In genomic region chr17:69159418-69159817, GRCh38 we compare ENCODE assay signal across 36 cellular contexts. TPM values are rescaled to one million over a fixed set of nuclear protein-coding genes. Genes with fewer than 3 reads are reported as not detected.
DNase-seq lines count a peak whose midpoint lies in the region; ATAC-seq, FAIRE-seq and TF ChIP-seq lines count a peak whose summit lies in the region.
"Had no signal": no experiment of that assay in that cellular context is flagged by ENCODE, and none has a peak within 500 bp of the region (broad histone marks: within the 10 kb centered on the region; RNA-seq: fewer than 3 reads in every experiment).

No MANE protein-coding gene starts in this region.

- H3K27ac ChIP-seq in HepG2 (ENCODE audit: extremely low read length, insufficient read depth, low read length) = no peak overlapping the region
- no peak overlapping the region for H3K27ac ChIP-seq in right lobe of liver
- H3K27ac ChIP-seq in K562 (ENCODE audit: extremely low read depth, low read depth, low read length) = no peak overlapping the region
- H3K27ac ChIP-seq: 22Rv1; A549; BLaER1; BLaER1 treated with 17β-estradiol and CSF1 and Interleukin-3, amounts not matched to agents 10 nM and 100 nM; C4-2B had no signal

- H2AFZ ChIP-seq in HepG2 (ENCODE audit: low read length) (no peak overlapping the region), K562 (ENCODE audit: low read depth, low read length) (no peak overlapping the region)

- no TSS peak for BruUV-seq in HepG2 (replicated peaks; lab: Mats Ljungman, UMichigan)
- BruUV-seq in K562 (replicated peaks; lab: Mats Ljungman, UMichigan) = no TSS peak

- no peak for TF ChIP-seq CTCF in HepG2 (CRISPR knock-in tag; IDR thresholded peaks at IDR 0.05)
- no peak for TF ChIP-seq CTCF in right lobe of liver (IDR thresholded peaks at IDR 0.05)
- TF ChIP-seq CTCF in K562 (IDR thresholded peaks at IDR 0.05 in 2 of 3, conservative IDR thresholded peaks at IDR 0.05 in 1 of 3; ENCODE audit: insufficient read depth in 2 of 3, low read depth in 1 of 3, low read length in 3 of 3) = no peak

- TF ChIP-seq POLR2A in HepG2 (IDR thresholded peaks at IDR 0.05; ENCODE audit: insufficient read depth in 1 of 2, low read depth in 2 of 2, low read length in 2 of 2) (no peak), right lobe of liver (IDR thresholded peaks at IDR 0.05) (no peak), K562 (conservative IDR thresholded peaks at IDR 0.05) (no peak)

- TF ChIP-seq EP300 in HepG2 (IDR thresholded peaks at IDR 0.05; ENCODE audit: low read depth in 2 of 2, low read length in 2 of 2) (no peak), HepG2 (CRISPR knock-in tag; IDR thresholded peaks at IDR 0.05; ENCODE audit: borderline replicate concordance) (no peak), K562 (IDR thresholded peaks at IDR 0.05; ENCODE audit: low read length) (no peak)

- DNase-seq in HepG2 (ENCODE audit: low spot score) (no peak), right lobe of liver (no peak), K562 (ENCODE audit: extremely low read depth in 1 of 4, low spot score in 3 of 4) (no peak), NCI-H82 treated with DMSO at 0.1 percent for 48 hours (lab: John Stamatoyannopoulos, UW; ENCODE audit: unreplicated experiment) (no peak), DMS79 treated with DMSO at 0.1 percent for 48 hours (lab: John Stamatoyannopoulos, UW) (no peak)
- DNase-seq: 8988T; ACHN; AML-193; BE2C; C1 segment of cervical spinal cord; Caco-2; Calu3; CD4-positive, alpha-beta memory T cell; CD4-positive, alpha-beta T cell; CD4-positive, CD25-positive, alpha-beta regulatory T cell; CD8-positive, alpha-beta memory T cell; CD8-positive, alpha-beta T cell; COR-L47; DMS 273 treated with DMSO at 0.1 percent for 48 hours; DMS153; DMS53; DMS79; DND-41; EL had no signal

- H3K27me3 ChIP-seq in HepG2 (ENCODE audit: control insufficient read depth in 1 of 2, insufficient read depth in 2 of 2, low read length in 2 of 2) (no peaks in the 10 kb centered on the region), right lobe of liver (no peaks in the 10 kb centered on the region), K562 (ENCODE audit: control insufficient read depth in 2 of 2, insufficient read depth in 2 of 2, low read length in 2 of 2) (no peaks in the 10 kb centered on the region)
- H3K27me3 ChIP-seq: BE2C; BLaER1; BLaER1 treated with 17β-estradiol and CSF1 and Interleukin-3, amounts not matched to agents 10 nM and 100 nM had no signal

- 0 out of 2 replicates have a peak, but pooled peaks cover 2% of the 10 kb centered on the region for H3K4me1 ChIP-seq in HepG2 (ENCODE audit: insufficient read depth, low read length)
- no peaks in the 10 kb centered on the region for H3K4me1 ChIP-seq in right lobe of liver
- no peaks in the 10 kb centered on the region for H3K4me1 ChIP-seq in K562 (replicated peaks in 1 of 2; ENCODE audit: control insufficient read depth in 2 of 2, insufficient read depth in 2 of 2, low read length in 2 of 2)
- H3K4me1 ChIP-seq: A549, BE2C, BLaER1, Caco-2 had no signal

- H3K4me3 ChIP-seq in HepG2 (replicated peaks in 1 of 3; ENCODE audit: insufficient read depth in 1 of 3, low read depth in 2 of 3, low read length in 3 of 3) = no peak overlapping the region
- H3K4me3 ChIP-seq in right lobe of liver = no peak overlapping the region
- H3K4me3 ChIP-seq in K562 = no peak overlapping the region
- H3K4me3 ChIP-seq: A549; BLaER1; BLaER1 treated with 17β-estradiol and CSF1 and Interleukin-3, amounts not matched to agents 10 nM and 100 nM had no signal

- H3K9me3 Mint-ChIP-seq in dendritic cell treated with granulocyte-macrophage colony-stimulating factor and Interleukin-4, amounts not matched to agents 40 ng/mL and 50 ng/mL, for 4 days = peaks cover 38% of the 10 kb centered on the region
- H3K9me3 Mint-ChIP-seq: CD4-positive, alpha-beta memory T cell; CD4-positive, alpha-beta T cell; CD8-positive, alpha-beta memory T cell; CD8-positive, alpha-beta T cell had no signal

- no peaks in the 10 kb centered on the region for H3K27me3 Mint-ChIP-seq in dendritic cell treated with granulocyte-macrophage colony-stimulating factor and Interleukin-4, amounts not matched to agents 40 ng/mL and 50 ng/mL, for 4 days
- H3K27me3 Mint-ChIP-seq: B cell; CD4-positive, alpha-beta memory T cell; CD4-positive, alpha-beta T cell; CD4-positive, CD25-positive, alpha-beta regulatory T cell had no signal

- no peaks in the 10 kb centered on the region for H3K36me3 ChIP-seq in HepG2 (replicated peaks in 1 of 2; ENCODE audit: control insufficient read depth in 1 of 2, insufficient read depth in 2 of 2, low read length in 2 of 2)
- no peaks in the 10 kb centered on the region for H3K36me3 ChIP-seq in right lobe of liver
- no peaks in the 10 kb centered on the region for H3K36me3 ChIP-seq in K562 (ENCODE audit: control insufficient read depth, insufficient read depth, low read length)
- H3K36me3 ChIP-seq: BE2C; BLaER1; BLaER1 treated with 17β-estradiol and CSF1 and Interleukin-3, amounts not matched to agents 10 nM and 100 nM had no signal

- CTCF ChIA-PET in HepG2 (lab: Yijun Ruan, JAX; ENCODE audit: low intra/inter-chr PET ratio, low total read pairs) = no interaction called here
- CTCF ChIA-PET in K562 (lab: Yijun Ruan, JAX; ENCODE audit: low intra/inter-chr PET ratio) = no interaction called here

- no peaks in the 10 kb centered on the region for H3K79me2 ChIP-seq in HepG2 (ENCODE audit: insufficient read depth, low read length)
- no peaks in the 10 kb centered on the region for H3K79me2 ChIP-seq in K562 (ENCODE audit: control insufficient read depth, insufficient read depth, low read length)

- H3K9me1 ChIP-seq in K562 (ENCODE audit: control insufficient read depth, insufficient read depth, low read length) = no peaks in the 10 kb centered on the region

- ATAC-seq in HepG2 (no peak), right lobe of liver (no peak), K562 (no peak)
- ATAC-seq: A549; CD8-positive, alpha-beta T cell had no signal

- intact Hi-C loops in HepG2 (cut with micrococcal nuclease; ENCODE audit: unreplicated experiment) (no loop called here), right lobe of liver (cut with DNase I) (no loop called here), K562 (cut with micrococcal nuclease) (no loop called here)
- intact Hi-C loops in dendritic cell treated with granulocyte-macrophage colony-stimulating factor and Interleukin-4, amounts not matched to agents 40 ng/mL and 50 ng/mL, for 4 days (cut with micrococcal nuclease) = no loop called here

- H3K27ac Mint-ChIP-seq in dendritic cell treated with granulocyte-macrophage colony-stimulating factor and Interleukin-4, amounts not matched to agents 40 ng/mL and 50 ng/mL, for 4 days = peak overlapping the region; percentile 63
- H3K27ac Mint-ChIP-seq: B cell; CD14-positive monocyte; CD4-positive, alpha-beta memory T cell; CD4-positive, alpha-beta T cell; CD4-positive, CD25-positive, alpha-beta regulatory T cell; CD8-positive, alpha-beta memory T cell; CD8-positive, alpha-beta T cell had no signal

- H3K4me3 Mint-ChIP-seq in dendritic cell treated with granulocyte-macrophage colony-stimulating factor and Interleukin-4, amounts not matched to agents 40 ng/mL and 50 ng/mL, for 4 days = no peak overlapping the region
- H3K4me3 Mint-ChIP-seq: B cell; CD14-positive monocyte; CD4-positive, alpha-beta memory T cell; CD4-positive, alpha-beta T cell; CD4-positive, CD25-positive, alpha-beta regulatory T cell; CD8-positive, alpha-beta memory T cell; CD8-positive, alpha-beta T cell had no signal

- in situ Hi-C loops in HepG2 (cut with HindIII; ENCODE audit: extremely low pct_ligation_motif_present, low pct_unique_long_range_greater_than_20kb) = no loop called here
- in situ Hi-C loops in K562 (cut with MboI) = no loop called here

- H3K4me1 Mint-ChIP-seq in dendritic cell treated with granulocyte-macrophage colony-stimulating factor and Interleukin-4, amounts not matched to agents 40 ng/mL and 50 ng/mL, for 4 days (ENCODE audit: low read depth) = peaks cover 13% of the 10 kb centered on the region
- H3K4me1 Mint-ChIP-seq: B cell; CD14-positive monocyte; CD4-positive, alpha-beta memory T cell; CD4-positive, CD25-positive, alpha-beta regulatory T cell; CD8-positive, alpha-beta memory T cell had no signal

- no peak overlapping the region for H3K9ac ChIP-seq in HepG2 (ENCODE audit: insufficient read depth, low read depth, low read length)
- no peak overlapping the region for H3K9ac ChIP-seq in K562 (ENCODE audit: insufficient read depth in 1 of 2, low read depth in 2 of 2, low read length in 2 of 2)
- H3K9ac ChIP-seq: BLaER1; BLaER1 treated with 17β-estradiol and CSF1 and Interleukin-3, amounts not matched to agents 10 nM and 100 nM had no signal

- peaks cover 45% of the 10 kb centered on the region for H3K36me3 Mint-ChIP-seq in dendritic cell treated with granulocyte-macrophage colony-stimulating factor and Interleukin-4, amounts not matched to agents 40 ng/mL and 50 ng/mL, for 4 days (ENCODE audit: low read depth)
- H3K36me3 Mint-ChIP-seq: CD14-positive monocyte; CD8-positive, alpha-beta T cell had no signal

- FAIRE-seq in HepG2 (lab: Jason Lieb, UNC) (no peak), K562 (lab: Jason Lieb, UNC) (no peak)
- FAIRE-seq: A204.1, A549, D721Med had no signal

- POLR2A ChIA-PET in HepG2 (lab: Yijun Ruan, JAX) (no interaction called here), K562 (lab: Yijun Ruan, JAX) (no interaction called here)

- H4K20me1 ChIP-seq in HepG2 (ENCODE audit: insufficient read depth, low read length) (no peaks in the 10 kb centered on the region), K562 (replicated peaks; ENCODE audit: control insufficient read depth, insufficient read depth, low read length) (no peaks in the 10 kb centered on the region)
- H4K20me1 ChIP-seq: BLaER1; BLaER1 treated with 17β-estradiol and CSF1 and Interleukin-3, amounts not matched to agents 10 nM and 100 nM had no signal

- H3K4me2 ChIP-seq in HepG2 (ENCODE audit: low read depth, low read length) = no peak overlapping the region
- H3K4me2 ChIP-seq in K562 (ENCODE audit: insufficient read depth, low read length) = no peak overlapping the region
- H3K4me2 ChIP-seq: A549; BLaER1; BLaER1 treated with 17β-estradiol and CSF1 and Interleukin-3, amounts not matched to agents 10 nM and 100 nM had no signal

- H3K9me3 ChIP-seq in HepG2 (ENCODE audit: low read length) = no peaks in the 10 kb centered on the region
- no peaks in the 10 kb centered on the region for H3K9me3 ChIP-seq in right lobe of liver
- H3K9me3 ChIP-seq in K562 (replicated peaks; ENCODE audit: control insufficient read depth, insufficient read depth, low read depth, low read length) = no peaks in the 10 kb centered on the region; the same call in 1 of the 2 replicates
- H3K9me3 ChIP-seq: A549; BE2C; BLaER1; BLaER1 treated with 17β-estradiol and CSF1 and Interleukin-3, amounts not matched to agents 10 nM and 100 nM; Caco-2 had no signal

- no peak for TF ChIP-seq RAD21 in HepG2 (CRISPR knock-in tag; IDR thresholded peaks at IDR 0.05)
- no peak for TF ChIP-seq RAD21 in K562 (CRISPR knock-in tag; conservative IDR thresholded peaks at IDR 0.05 in 1 of 2, IDR thresholded peaks at IDR 0.05 in 1 of 2)

RNA-seq across cellular contexts. Expression of gene ABCA6, which starts 17.7 kb away (rescaled TPM):
- total RNA-seq in HepG2 (2016; rRNA removed; fragmentation: Illumina TruSeq; extraction: Trizol) = 0.11 TPM in 1 of 2 replicates, not detected in the other
- not detected in 2 replicates for total RNA-seq in HepG2 (2016; cell fraction: cytosol; rRNA removed; fragmentation: Illumina TruSeq; extraction: Trizol; ENCODE audit: low read depth)
- total RNA-seq in HepG2 (2016; cell fraction: insoluble cytoplasmic fraction; rRNA removed; fragmentation: Illumina TruSeq; extraction: Trizol) = not detected in 2 replicates
- not detected in 2 replicates for total RNA-seq in HepG2 (2016; cell fraction: membrane; rRNA removed; fragmentation: Illumina TruSeq; extraction: Trizol)
- total RNA-seq in HepG2 (2016; cell fraction: nucleus; rRNA removed; fragmentation: Illumina TruSeq; extraction: Trizol) = not detected in 2 replicates
- polyA plus RNA-seq in HepG2 (2011; rRNA removed) = 0.05 and 0.17 TPM in 2 replicates
- polyA plus RNA-seq in HepG2 (2011; cell fraction: cytosol; rRNA removed) = 0.05 and 0.13 TPM in 2 replicates
- polyA plus RNA-seq in HepG2 (2011; cell fraction: nucleus; rRNA removed) = 0.09 and 0.11 TPM in 2 replicates
- polyA plus RNA-seq in HepG2 (2012) = 0.04 TPM in 1 of 2 replicates, not detected in the other
- polyA plus RNA-seq in HepG2 (2016; cell fraction: cytosol; fragmentation: Illumina TruSeq; extraction: Trizol; ENCODE audit: low read depth) = not detected in 2 replicates
- polyA plus RNA-seq in HepG2 (2016; cell fraction: insoluble cytoplasmic fraction; fragmentation: Illumina TruSeq; extraction: Trizol; ENCODE audit: low read depth) = not detected in 2 replicates
- polyA plus RNA-seq in HepG2 (2016; cell fraction: membrane; fragmentation: Illumina TruSeq; extraction: Trizol; ENCODE audit: low read depth) = not detected in 2 replicates
- not detected in 2 replicates for polyA plus RNA-seq in HepG2 (2016; cell fraction: nucleus; fragmentation: Illumina TruSeq; extraction: Trizol; ENCODE audit: insufficient read depth, low read depth)
- polyA minus RNA-seq in HepG2 (2011; rRNA and poly(A)+ RNA removed; ENCODE audit: low replicate concordance) = not detected in 2 replicates
- not detected in 2 replicates for polyA minus RNA-seq in HepG2 (2011; cell fraction: cytosol; rRNA and poly(A)+ RNA removed)
- polyA minus RNA-seq in HepG2 (2011; cell fraction: nucleus; rRNA and poly(A)+ RNA removed) = 0.13 and 0.25 TPM in 2 replicates
- 100 to 1,000 TPM in 3 of 6 experiments, 10 to 100 TPM in 3; 54.7 to 155 (median 86.2) TPM for total RNA-seq in right lobe of liver
- 0.37 and 1.0 TPM in 2 replicates for total RNA-seq in K562 (2011; cell fraction: chromatin; rRNA removed; ENCODE audit: low replicate concordance)
- 0.17 and 0.39 TPM in 2 replicates for total RNA-seq in K562 (2011; cell fraction: nucleolus; rRNA removed)
- 0.31 and 0.59 TPM in 2 replicates for total RNA-seq in K562 (2011; cell fraction: nucleoplasm; rRNA removed)
- total RNA-seq in K562 (2014; rRNA removed) = 0.12 and 0.23 TPM in 2 replicates
- 0.22 and 0.29 TPM in 2 replicates for total RNA-seq in K562 (2014; rRNA removed; fragmentation: Illumina TruSeq; extraction: Trizol)
- 0.11 and 0.34 TPM in 2 replicates for total RNA-seq in K562 (2015; rRNA removed; fragmentation: Illumina TruSeq; extraction: Trizol)
- 0.02 and 0.73 TPM in 2 replicates for total RNA-seq in K562 (2021)
- polyA plus RNA-seq in K562 (2011; rRNA removed) = 0.15 and 0.17 TPM in 2 replicates
- polyA plus RNA-seq in K562 (2011; cell fraction: cytosol; rRNA removed) = 0.04 and 0.09 TPM in 2 replicates
- polyA plus RNA-seq in K562 (2011; cell fraction: nucleus; rRNA removed) = 0.13 and 0.25 TPM in 2 replicates
- 0.14 TPM in 2 replicates for polyA plus RNA-seq in K562 (2012)
- polyA plus RNA-seq in K562 (2014; fragmentation: Illumina TruSeq; extraction: Trizol) = 0.06 and 0.12 TPM in 2 replicates
- under 1 TPM; 0.08 to 0.15 TPM for polyA plus RNA-seq in K562 (2014; fragmentation: Nextera tagmentation; extraction: Ambion mirVana)
- 0.05 and 0.13 TPM in 2 replicates for polyA plus RNA-seq in K562 (2014; rRNA removed)
- 0.15 and 0.21 TPM in 2 replicates for polyA minus RNA-seq in K562 (2011; rRNA and poly(A)+ RNA removed)
- not detected in 2 replicates for polyA minus RNA-seq in K562 (2011; cell fraction: cytosol; rRNA and poly(A)+ RNA removed)
- polyA minus RNA-seq in K562 (2011; cell fraction: nucleus; rRNA and poly(A)+ RNA removed) = 0.13 and 0.44 TPM in 2 replicates
- total RNA-seq: A172, Calu3, Daoy had no signal
- polyA plus RNA-seq: CD4-positive, alpha-beta memory T cell; CD4-positive, CD25-positive, alpha-beta regulatory T cell; CD8-positive, alpha-beta memory T cell had no signal

Comparison
In these comparisons a context has a peak if more than half of its experiments do, and no peak if none do; other contexts are left out.
1. RNA of gene ABCA6, which starts 17.7 kb away (total RNA-seq): 54.7 to 155 TPM in right lobe of liver; 0.02 to 1.0 TPM in K562 and 0.11 TPM in HepG2; every median in the first group is over 10 times any median in the second.